ENCODE assay signal across 9 cellular contexts in the genomic region with DNA sequence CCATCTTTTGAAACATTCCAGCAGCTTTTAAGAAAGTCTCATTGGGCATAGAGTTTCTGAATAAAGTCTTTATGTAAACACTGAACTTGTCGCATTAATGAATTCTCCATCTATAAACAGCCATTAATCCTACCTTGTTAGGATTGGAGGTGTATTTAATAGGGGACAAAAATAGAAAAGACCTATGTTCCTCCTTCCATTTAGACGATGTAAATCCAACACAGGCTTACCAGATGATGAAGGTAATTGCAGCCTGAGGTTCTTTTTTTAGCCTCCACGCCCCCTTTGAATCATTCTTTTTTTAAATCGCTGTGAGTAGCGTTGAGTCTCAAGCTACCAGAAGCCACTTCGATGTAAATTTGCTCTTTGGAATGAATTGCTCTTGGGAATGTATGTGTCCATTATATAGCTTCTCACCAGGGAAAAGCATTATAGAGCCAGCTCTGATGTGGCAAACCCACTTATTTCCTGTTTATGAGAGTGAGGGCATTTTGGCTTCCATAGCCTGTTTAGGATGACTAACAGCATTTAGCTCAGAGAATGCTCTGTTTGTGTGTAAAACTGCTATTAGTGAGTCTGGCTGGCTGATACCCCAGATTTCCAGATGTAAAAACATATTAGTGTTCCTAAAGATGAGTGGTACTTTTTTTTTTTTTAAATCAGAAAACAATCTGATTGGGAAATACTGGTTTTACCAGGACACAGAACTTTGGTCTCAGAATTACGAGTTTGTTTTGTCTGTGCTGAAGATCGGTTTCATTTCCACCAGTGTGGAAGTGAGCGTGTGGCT.
DNase-seq lines count a peak whose midpoint lies in the region; ATAC-seq, FAIRE-seq and TF ChIP-seq lines count a peak whose summit lies in the region.
"Had no signal": no experiment of that assay in that cellular context is flagged by ENCODE, and none has a peak within 500 bp of the region (broad histone marks: within the 10 kb centered on the region; RNA-seq: fewer than 3 reads in every experiment).

No MANE protein-coding gene starts in this region.

- H3K4me3 ChIP-seq in A549, result no peak overlapping the region
- peak overlapping the region in 1 of 2 donors; percentile 17 for H3K4me3 ChIP-seq in ascending aorta
- H3K4me3 ChIP-seq in right lobe of liver, result no peak overlapping the region
- H3K4me3 ChIP-seq: lung had no signal

- TF ChIP-seq EP300 in A549 (IDR thresholded peaks at IDR 0.05), result no peak

- no peaks in the 10 kb centered on the region for H3K9me3 ChIP-seq in A549
- H3K9me3 ChIP-seq in ascending aorta, result no peaks in the 10 kb centered on the region
- no peaks in the 10 kb centered on the region for H3K9me3 ChIP-seq in right lobe of liver

- intact Hi-C loops in ascending aorta (cut with DNase I), result loop anchor here (5.0 kb wide), 1 partner anchor 38 kb away; no protein-coding TSS in a partner anchor
- intact Hi-C loops in right lobe of liver (cut with DNase I), result no loop called here

- H3K4me1 ChIP-seq in A549, result peaks cover 25% of the 10 kb centered on the region
- H3K4me1 ChIP-seq in ascending aorta, result peaks cover 0 to 19% of the 10 kb centered on the region in 2 donors
- no peaks in the 10 kb centered on the region for H3K4me1 ChIP-seq in right lobe of liver

- H3K27ac ChIP-seq in A549, result peak overlapping the region in 1 of 2 experiments; percentile 3; a peak in 1 of 6 replicates
- peak overlapping the region; percentile 17 to 36 for H3K27ac ChIP-seq in ascending aorta
- peak overlapping the region in 1 of 3 donors; percentile 41 for H3K27ac ChIP-seq in right lobe of liver

- no peak for TF ChIP-seq CTCF in A549 (IDR thresholded peaks at IDR 0.05)
- TF ChIP-seq CTCF in ascending aorta (IDR thresholded peaks at IDR 0.05), result no peak
- TF ChIP-seq CTCF in right lobe of liver (IDR thresholded peaks at IDR 0.05), result no peak

- FAIRE-seq in A549 (lab: Jason Lieb, UNC) (no peak), H54 (lab: Jason Lieb, UNC) (peak; percentile 43)

- POLR2A ChIA-PET in A549 (lab: Yijun Ruan, JAX), result interaction anchor here (1.1 kb wide), 1 partner anchor 35 kb away, joined by 4 read pairs; no protein-coding TSS in a partner anchor

- DNase-seq in A549 (ENCODE audit: low read depth in 1 of 2, low spot score in 1 of 2) (no peak), H54 (ENCODE audit: insufficient read length, low spot score) (peak; percentile 9), ascending aorta (ENCODE audit: low spot score in 2 of 2) (no peak), right lobe of liver (no peak), HuH-7.5 (ENCODE audit: low spot score) (no peak), NCI-H510A (lab: John Stamatoyannopoulos, UW) (no peak)

- H3K36me3 ChIP-seq in ascending aorta (no peaks in the 10 kb centered on the region), right lobe of liver (no peaks in the 10 kb centered on the region)

- 79% methylated on average over 9 of the region's 9 CpGs for WGBS in A549 (ENCODE audit: missing lambda C conversion rate)
- WGBS in right lobe of liver (ENCODE audit: insufficient coverage, low coverage, low lambda C conversion rate, missing lambda C conversion rate), result 63% methylated on average over 9 of the region's 9 CpGs

- ATAC-seq in A549, result peak in 1 of 2 experiments; percentile 44; a peak in 1 of 6 replicates
- peak; percentile 72 to 89 (median 78) for ATAC-seq in right lobe of liver
- no peak for ATAC-seq in GM21447 (IDR thresholded peaks at IDR 0.05; ENCODE audit: unreplicated experiment)
- ATAC-seq in GM21529 (IDR thresholded peaks at IDR 0.05; ENCODE audit: unreplicated experiment), result no peak

- no peaks in the 10 kb centered on the region for H3K27me3 ChIP-seq in ascending aorta
- no peaks in the 10 kb centered on the region for H3K27me3 ChIP-seq in right lobe of liver

- peak overlapping the region; percentile 40 for H3K4me2 ChIP-seq in A549

- TF ChIP-seq POLR2A in A549 (IDR thresholded peaks at IDR 0.05; ENCODE audit: low read length), result no peak
- no peak for TF ChIP-seq POLR2A in H54 (IDR thresholded peaks at IDR 0.05; ENCODE audit: low read depth, low read length)
- no peak for TF ChIP-seq POLR2A in right lobe of liver (IDR thresholded peaks at IDR 0.05)

- CTCF ChIA-PET in A549 (lab: Yijun Ruan, JAX), result interaction anchor here (0.7 to 2.1 kb wide), 3 partner anchors 60 to 261 kb away, joined by 3 to 8 read pairs (median 3); no protein-coding TSS in a partner anchor

- no peak for TF ChIP-seq RAD21 in A549 (conservative IDR thresholded peaks at IDR 0.05 in 1 of 2, IDR thresholded peaks at IDR 0.05 in 1 of 2)

TF ChIP-seq in A549, 52 proteins besides CTCF, POLR2A, EP300 and RAD21:
- no peak for TF ChIP-seq GATA3 (IDR thresholded peaks at IDR 0.05; ENCODE audit: borderline replicate concordance)
- TF ChIP-seq, protein P1, sequence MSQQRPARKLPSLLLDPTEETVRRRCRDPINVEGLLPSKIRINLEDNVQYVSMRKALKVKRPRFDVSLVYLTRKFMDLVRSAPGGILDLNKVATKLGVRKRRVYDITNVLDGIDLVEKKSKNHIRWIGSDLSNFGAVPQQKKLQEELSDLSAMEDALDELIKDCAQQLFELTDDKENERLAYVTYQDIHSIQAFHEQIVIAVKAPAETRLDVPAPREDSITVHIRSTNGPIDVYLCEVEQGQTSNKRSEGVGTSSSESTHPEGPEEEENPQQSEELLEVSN (IDR thresholded peaks at IDR 0.05; ENCODE audit: borderline replicate concordance, low read depth), result no peak
- no peak for TF ChIP-seq EHMT2 (IDR thresholded peaks at IDR 0.05; ENCODE audit: low read depth)
- TF ChIP-seq, protein P2, sequence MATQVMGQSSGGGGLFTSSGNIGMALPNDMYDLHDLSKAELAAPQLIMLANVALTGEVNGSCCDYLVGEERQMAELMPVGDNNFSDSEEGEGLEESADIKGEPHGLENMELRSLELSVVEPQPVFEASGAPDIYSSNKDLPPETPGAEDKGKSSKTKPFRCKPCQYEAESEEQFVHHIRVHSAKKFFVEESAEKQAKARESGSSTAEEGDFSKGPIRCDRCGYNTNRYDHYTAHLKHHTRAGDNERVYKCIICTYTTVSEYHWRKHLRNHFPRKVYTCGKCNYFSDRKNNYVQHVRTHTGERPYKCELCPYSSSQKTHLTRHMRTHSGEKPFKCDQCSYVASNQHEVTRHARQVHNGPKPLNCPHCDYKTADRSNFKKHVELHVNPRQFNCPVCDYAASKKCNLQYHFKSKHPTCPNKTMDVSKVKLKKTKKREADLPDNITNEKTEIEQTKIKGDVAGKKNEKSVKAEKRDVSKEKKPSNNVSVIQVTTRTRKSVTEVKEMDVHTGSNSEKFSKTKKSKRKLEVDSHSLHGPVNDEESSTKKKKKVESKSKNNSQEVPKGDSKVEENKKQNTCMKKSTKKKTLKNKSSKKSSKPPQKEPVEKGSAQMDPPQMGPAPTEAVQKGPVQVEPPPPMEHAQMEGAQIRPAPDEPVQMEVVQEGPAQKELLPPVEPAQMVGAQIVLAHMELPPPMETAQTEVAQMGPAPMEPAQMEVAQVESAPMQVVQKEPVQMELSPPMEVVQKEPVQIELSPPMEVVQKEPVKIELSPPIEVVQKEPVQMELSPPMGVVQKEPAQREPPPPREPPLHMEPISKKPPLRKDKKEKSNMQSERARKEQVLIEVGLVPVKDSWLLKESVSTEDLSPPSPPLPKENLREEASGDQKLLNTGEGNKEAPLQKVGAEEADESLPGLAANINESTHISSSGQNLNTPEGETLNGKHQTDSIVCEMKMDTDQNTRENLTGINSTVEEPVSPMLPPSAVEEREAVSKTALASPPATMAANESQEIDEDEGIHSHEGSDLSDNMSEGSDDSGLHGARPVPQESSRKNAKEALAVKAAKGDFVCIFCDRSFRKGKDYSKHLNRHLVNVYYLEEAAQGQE (IDR thresholded peaks at IDR 0.05), result no peak
- TF ChIP-seq HDAC2 (IDR thresholded peaks at IDR 0.05), result no peak
- no peak for TF ChIP-seq HES2 (IDR thresholded peaks at IDR 0.05)
- TF ChIP-seq NFE2L2 (conservative IDR thresholded peaks at IDR 0.05; ENCODE audit: low read length), result no peak
- TF ChIP-seq FOXS1 (CRISPR knock-in tag; IDR thresholded peaks at IDR 0.05), result no peak
- TF ChIP-seq ZNF302 (CRISPR knock-in tag; IDR thresholded peaks at IDR 0.05), result no peak
- no peak for TF ChIP-seq NPAS2 (CRISPR knock-in tag; IDR thresholded peaks at IDR 0.05; ENCODE audit: borderline replicate concordance)

Comparison
In these comparisons a context has a peak if more than half of its experiments do, and no peak if none do; other contexts are left out.
1. ATAC-seq: peak in right lobe of liver (4 of 4); none in GM21447 (single experiment) and GM21529 (single experiment).